9 cellular contexts compared by ENCODE assay signal in genomic region chr20:46894971-46895905, GRCh38. TPM values are rescaled to one million over a fixed set of nuclear protein-coding genes. Genes with fewer than 3 reads are reported as not detected.
DNase-seq lines count a peak whose midpoint lies in the region; ATAC-seq and TF ChIP-seq lines count a peak whose summit lies in the region.
"Had no signal": no experiment of that assay in that cellular context is flagged by ENCODE, and none has a peak within 500 bp of the region (broad histone marks: within the 10 kb centered on the region; RNA-seq: fewer than 3 reads in every experiment).

No MANE protein-coding gene starts in this region.

- H3K4me2 ChIP-seq in H9 (ENCODE audit: insufficient read depth, insufficient read length, low read length) = peak overlapping the region; percentile 64

- H3K79me2 ChIP-seq in H9 (ENCODE audit: insufficient read depth, low read length) = no peaks in the 10 kb centered on the region

- DNase-seq in H9 = peak; percentile 39
- DNase-seq in SW480 (ENCODE audit: low spot score) = peak; percentile 20
- peak; percentile 18 to 65 (median 53) for DNase-seq in right cardiac atrium
- DNase-seq in skeletal muscle cell (ENCODE audit: low read depth) = no peak
- no peak for DNase-seq in activated T-cell treated with anti-CD3 and anti-CD28 coated beads, Interleukin-2, amount 50 U/mL, for 72 hours
- no peak for DNase-seq in NCI-H1048 (lab: John Stamatoyannopoulos, UW)

- no peak overlapping the region for H3K14ac ChIP-seq in H9 (ENCODE audit: insufficient read depth, low read length)

- no peak overlapping the region for H3K56ac ChIP-seq in H9 (ENCODE audit: insufficient read length, low read depth, low read length)

- H2BK12ac ChIP-seq in H9 (ENCODE audit: insufficient read length, low read depth, low read length) = no peak overlapping the region

- no peaks in the 10 kb centered on the region for H3K79me1 ChIP-seq in H9 (ENCODE audit: insufficient read depth, low read depth, low read length, poor library complexity, severe bottlenecking)

- H3K4me3 Mint-ChIP-seq in H9 = peak overlapping the region; percentile 62 to 84
- no peak overlapping the region for H3K4me3 Mint-ChIP-seq in activated T-cell treated with anti-CD3 and anti-CD28 coated beads, Interleukin-2, amount 50 U/mL, for 72 hours

- H2BK20ac ChIP-seq in H9 (ENCODE audit: low read depth, low read length, poor library complexity, severe bottlenecking) = no peak overlapping the region

- no peak overlapping the region for H4K8ac ChIP-seq in H9 (replicated peaks; ENCODE audit: insufficient read length, low read depth, low read length)

- peak in 1 of 2 donors; percentile 40 for ATAC-seq in right cardiac atrium
- ATAC-seq in activated T-cell treated with anti-CD3 and anti-CD28 coated beads, Interleukin-2, amount 50 U/mL, for 72 hours (replicated peaks in 1 of 2) = no peak
- ATAC-seq in HG03565 (IDR thresholded peaks at IDR 0.05; ENCODE audit: unreplicated experiment) = no peak
- no peak for ATAC-seq in GM18520 (IDR thresholded peaks at IDR 0.05; ENCODE audit: unreplicated experiment)

- H4K20me1 ChIP-seq in H9 (ENCODE audit: control insufficient read depth, insufficient read depth, insufficient read length) = no peaks in the 10 kb centered on the region

- no peak overlapping the region for H2AK5ac ChIP-seq in H9 (ENCODE audit: insufficient read length, low read length)

- H3K9me3 ChIP-seq in H9 (ENCODE audit: control insufficient read depth, low read depth, low read length) (no peaks in the 10 kb centered on the region), right cardiac atrium (ENCODE audit: control insufficient read depth, low read length) (no peaks in the 10 kb centered on the region)

- no peak overlapping the region for H3K23ac ChIP-seq in H9 (ENCODE audit: insufficient read length, low read depth, low read length)

- H4K5ac ChIP-seq in H9 (ENCODE audit: insufficient read length, low read depth, low read length) = no peak overlapping the region

- no peak overlapping the region for H3K9ac ChIP-seq in H9 (ENCODE audit: extremely low read depth, insufficient read length, low read length)

- H3K27me3 ChIP-seq in H9 (ENCODE audit: insufficient read depth, low read length) (peaks cover 16% of the 10 kb centered on the region; the same call in 1 of the 2 replicates), right cardiac atrium (ENCODE audit: control insufficient read depth, insufficient read depth) (no peaks in the 10 kb centered on the region)

- intact Hi-C loops in right cardiac atrium (cut with DNase I) = no loop called here

- peaks cover 64% of the 10 kb centered on the region for H3K27me3 Mint-ChIP-seq in H9 (ENCODE audit: low read depth)
- peaks cover 56% of the 10 kb centered on the region for H3K27me3 Mint-ChIP-seq in activated T-cell treated with anti-CD3 and anti-CD28 coated beads, Interleukin-2, amount 50 U/mL, for 72 hours (ENCODE audit: low read depth)

- no peak overlapping the region for H3K4ac ChIP-seq in H9 (ENCODE audit: low read depth, low read length)

- peaks cover 7 to 9% of the 10 kb centered on the region in 2 experiments for H3K9me3 Mint-ChIP-seq in H9
- H3K9me3 Mint-ChIP-seq in activated T-cell treated with anti-CD3 and anti-CD28 coated beads, Interleukin-2, amount 50 U/mL, for 72 hours = no peaks in the 10 kb centered on the region

- H3K4me3 ChIP-seq in right cardiac atrium (ENCODE audit: low read length) (peak overlapping the region; percentile 65), skeletal muscle cell (ENCODE audit: low read depth, low read length) (peak overlapping the region; percentile 39)

- H3K18ac ChIP-seq in H9 (ENCODE audit: insufficient read length, low read depth, low read length) = no peak overlapping the region

- no peak overlapping the region for H2BK120ac ChIP-seq in H9 (ENCODE audit: low read depth, low read length, poor library complexity, severe bottlenecking)

- no peak overlapping the region for H2BK5ac ChIP-seq in H9 (ENCODE audit: insufficient read length, low read length)

- peaks cover 11% of the 10 kb centered on the region for H3K23me2 ChIP-seq in H9 (ENCODE audit: insufficient read length, low read depth, low read length, poor library complexity, severe bottlenecking)

- no peak for TF ChIP-seq CTCF in H9 (conservative IDR thresholded peaks at IDR 0.05)

- no peak overlapping the region for H3K27ac Mint-ChIP-seq in H9
- no peak overlapping the region for H3K27ac Mint-ChIP-seq in activated T-cell treated with anti-CD3 and anti-CD28 coated beads, Interleukin-2, amount 50 U/mL, for 72 hours

- no peaks in the 10 kb centered on the region for H3K4me1 ChIP-seq in H9 (ENCODE audit: insufficient read depth, low read length)
- H3K4me1 ChIP-seq in right cardiac atrium (ENCODE audit: control insufficient read depth, insufficient read depth, low read length) = no peaks in the 10 kb centered on the region

- no peak overlapping the region for H3T11ph ChIP-seq in H9 (ENCODE audit: low read length)

- H3K4me1 Mint-ChIP-seq in H9 = peaks cover 30 to 36% of the 10 kb centered on the region in 2 experiments
- no peaks in the 10 kb centered on the region for H3K4me1 Mint-ChIP-seq in activated T-cell treated with anti-CD3 and anti-CD28 coated beads, Interleukin-2, amount 50 U/mL, for 72 hours (ENCODE audit: low read depth)

- H3K27ac ChIP-seq in H9 (ENCODE audit: insufficient read length, low read depth, low read length) (no peak overlapping the region), right cardiac atrium (ENCODE audit: low read length) (no peak overlapping the region)

- no CpG with 5 or more reads among the region's 65 CpGs for WGBS in H9 (ENCODE audit: extremely low coverage, insufficient read length, low lambda C conversion rate)
- WGBS in right cardiac atrium = 1% methylated on average over 64 of the region's 65 CpGs

- no peak overlapping the region for H4K91ac ChIP-seq in H9 (ENCODE audit: insufficient read length, low read depth, low read length)

- H2BK15ac ChIP-seq in H9 (ENCODE audit: low read depth, low read length) = no peak overlapping the region

- H3K36me3 Mint-ChIP-seq in H9 (ENCODE audit: insufficient read depth in 1 of 3, low read depth in 3 of 3) = peaks cover 0 to 7% (median 5%) of the 10 kb centered on the region in 3 experiments; a peak in 4 of 7 replicates
- no peaks in the 10 kb centered on the region for H3K36me3 Mint-ChIP-seq in activated T-cell treated with anti-CD3 and anti-CD28 coated beads, Interleukin-2, amount 50 U/mL, for 72 hours (ENCODE audit: insufficient read depth in 2 of 2)

- H2AFZ ChIP-seq in H9 (ENCODE audit: low read length) = no peak overlapping the region

RNA-seq across cellular contexts. Expression of gene EYA2, which starts 0.6 kb away (rescaled TPM):
- total RNA-seq in H9 (2021) (0.68 and 0.74 TPM in 2 replicates), right cardiac atrium (1 to 10 TPM; 1.6 to 3.7 (median 3.6) TPM)
- polyA plus RNA-seq in right cardiac atrium = 2.7 TPM
- under 1 TPM in 1 of 2 donors, not detected in 1; 0.12 TPM for total RNA-seq in activated T-cell treated with anti-CD3 and anti-CD28 coated beads, Interleukin-2, amount 50 U/mL, for 72 hours
- total RNA-seq: T-helper 1 cell treated with Interleukin-12 subunit alpha and Interleukin-12 subunit beta and Interleukin-4 antibody, amounts not matched to agents 30 ng/mL and 1 ng/mL, for 36 hours had no signal

Comparison
In these comparisons a context has a peak if more than half of its experiments do, and no peak if none do; other contexts are left out.
1. DNase-seq: peak in H9 (single experiment), SW480 (single experiment) and right cardiac atrium (3 of 3); none in skeletal muscle cell (single experiment), activated T-cell treated with anti-CD3 and anti-CD28 coated beads, Interleukin-2, amount 50 U/mL, for 72 hours (0 of 2) and NCI-H1048 (single experiment).
2. H3K4me3 Mint-ChIP-seq: peak in H9 (2 of 2); none in activated T-cell treated with anti-CD3 and anti-CD28 coated beads, Interleukin-2, amount 50 U/mL, for 72 hours (0 of 2).